In genomic region chr14:101572526-101572925, GRCh38 we compare ENCODE assay signal across 14 cellular contexts. TPM values are rescaled to one million over a fixed set of nuclear protein-coding genes. Genes with fewer than 3 reads are reported as not detected.
"Had no signal": no experiment of that assay in that cellular context is flagged by ENCODE, and none has a peak within 500 bp of the region (broad histone marks: within the 10 kb centered on the region; RNA-seq: fewer than 3 reads in every experiment).

No MANE protein-coding gene starts in this region.

RNA-seq across cellular contexts. Expression of gene DIO3, which starts 11.2 kb away (rescaled TPM):
- total RNA-seq: activated B cell treated with CpG ODN at 0.5 μM for 24 hours; activated CD4-positive, alpha-beta memory T cell treated with anti-CD3 and anti-CD28 coated beads for 36 hours; activated CD4-positive, alpha-beta memory T cell treated with anti-CD3 and anti-CD28 coated beads, Interleukin-2, amount 10 ng/mL, durations not matched to agents 7 days and 5 days; activated CD4-positive, alpha-beta T cell treated with anti-CD3 and anti-CD28 coated beads for 36 hours; activated CD4-positive, alpha-beta T cell treated with anti-CD3 and anti-CD28 coated beads, Interleukin-2, amount 10 ng/mL, durations not matched to agents 24 days and 14 days; activated CD4-positive, alpha-beta T cell treated with anti-CD3 and anti-CD28 coated beads, Interleukin-2, amount 10 ng/mL, durations not matched to agents 7 days and 5 days; activated CD8-positive, alpha-beta memory T cell treated with anti-CD3 and anti-CD28 coated beads for 36 hours; activated CD8-positive, alpha-beta memory T cell treated with anti-CD3 and anti-CD28 coated beads, Interleukin-2, amount 10 ng/mL, durations not matched to agents 7 days and 5 days; activated CD8-positive, alpha-beta T cell treated with anti-CD3 and anti-CD28 coated beads for 36 hours; activated CD8-positive, alpha-beta T cell treated with anti-CD3 and anti-CD28 coated beads, Interleukin-2, amount 10 ng/mL, durations not matched to agents 7 days and 5 days; T-cell; T-helper 1 cell treated with Interleukin-12 subunit alpha and Interleukin-12 subunit beta and Interleukin-4 antibody, amounts not matched to agents 30 ng/mL and 1 ng/mL, for 36 hours; T-helper 17 cell; T-helper 2 cell treated with Interferon-gamma antibody and Interleukin-4, amounts not matched to agents 100 ng/mL and 5 ng/mL, for 36 hours had no signal
